23 cellular contexts compared by ENCODE assay signal in genomic region chr12:56321027-56321426, GRCh38. TPM values are rescaled to one million over a fixed set of nuclear protein-coding genes. Genes with fewer than 3 reads are reported as not detected.
DNase-seq lines count a peak whose midpoint lies in the region; FAIRE-seq and TF ChIP-seq lines count a peak whose summit lies in the region.
"Had no signal": no experiment of that assay in that cellular context is flagged by ENCODE, and none has a peak within 500 bp of the region (broad histone marks: within the 10 kb centered on the region; RNA-seq: fewer than 3 reads in every experiment).

No MANE protein-coding gene starts in this region.

- intact Hi-C loops in uterus (cut with DNase I; ENCODE audit: low total_unique reads): no loop called here

- H3K27me3 ChIP-seq in bronchial epithelial cell (ENCODE audit: control insufficient read depth, insufficient read depth, low read length) (no peaks in the 10 kb centered on the region), uterus (no peaks in the 10 kb centered on the region), right atrium auricular region (no peaks in the 10 kb centered on the region)
- H3K27me3 ChIP-seq: heart right ventricle, SJSA1, tibial artery had no signal

- peaks cover 19% of the 10 kb centered on the region for H3K36me3 ChIP-seq in bronchial epithelial cell (ENCODE audit: control insufficient read depth, insufficient read depth, low read length)
- H3K36me3 ChIP-seq in uterus: no peaks in the 10 kb centered on the region
- H3K36me3 ChIP-seq in right atrium auricular region: peaks cover 62% of the 10 kb centered on the region

- H3K9me3 ChIP-seq in uterus (no peaks in the 10 kb centered on the region), right atrium auricular region (no peaks in the 10 kb centered on the region)
- H3K9me3 ChIP-seq: Caco-2, heart right ventricle, SJSA1, tibial artery had no signal

- TF ChIP-seq POLR2A in uterus (IDR thresholded peaks at IDR 0.05): no peak

- FAIRE-seq in bronchial epithelial cell (lab: Jason Lieb, UNC): no peak
- FAIRE-seq: colon had no signal

- H3K4me1 ChIP-seq in uterus (no peaks in the 10 kb centered on the region), right atrium auricular region (peaks cover 0 to 5% of the 10 kb centered on the region in 2 donors)
- H3K4me1 ChIP-seq: Caco-2 had no signal

- no peak overlapping the region for H3K27ac ChIP-seq in uterus
- H3K27ac ChIP-seq in right atrium auricular region: no peak overlapping the region
- H3K27ac ChIP-seq: heart right ventricle, SJSA1, tibial artery had no signal

- no peak for TF ChIP-seq CTCF in AG10803 (conservative IDR thresholded peaks at IDR 0.05; ENCODE audit: low read length)
- TF ChIP-seq CTCF in bronchial epithelial cell (IDR thresholded peaks at IDR 0.05; ENCODE audit: insufficient read depth, low read length, severe bottlenecking): no peak
- TF ChIP-seq CTCF in uterus (IDR thresholded peaks at IDR 0.05): no peak
- no peak for TF ChIP-seq CTCF in right atrium auricular region (IDR thresholded peaks at IDR 0.05)

- peak; percentile 11 for DNase-seq in AG10803 (ENCODE audit: low read depth)
- DNase-seq in CD1c-positive myeloid dendritic cell (ENCODE audit: extremely low spot score): peak; percentile 38
- DNase-seq in MV-4-11 (lab: John Stamatoyannopoulos, UW): peak; percentile 92
- DNase-seq in bronchial epithelial cell (ENCODE audit: low read depth): peak; percentile 56
- no peak for DNase-seq in uterus
- DNase-seq in right atrium auricular region (ENCODE audit: low spot score): no peak
- no peak for DNase-seq in Ammon's horn (ENCODE audit: low spot score)
- DNase-seq: activated B cell treated with CpG ODN at 0.5 μM for 24 hours; activated naive CD4-positive, alpha-beta T cell; AML-193; Caco-2; endodermal cell; heart right ventricle; Kasumi-1; NCI-H1417 treated with DMSO at 0.1 percent for 48 hours; NCI-H526; nucleus accumbens; right cardiac atrium; stimulated activated naive B cell treated with anti-CD40 and anti-IgM and Interleukin-4, amounts not matched to agents 10 μg/mL and 1 μg/mL and 100 μg/mL, for 72 hours; T-helper 2 cell; tibial artery had no signal

- H3K4me3 ChIP-seq in AG10803 (ENCODE audit: low read length): no peak overlapping the region
- H3K4me3 ChIP-seq in bronchial epithelial cell (ENCODE audit: low read depth, low read length): no peak overlapping the region
- H3K4me3 ChIP-seq in uterus: no peak overlapping the region
- no peak overlapping the region for H3K4me3 ChIP-seq in right atrium auricular region
- H3K4me3 ChIP-seq: heart right ventricle, SJSA1, tibial artery had no signal

RNA-seq across cellular contexts. Expression of gene CNPY2, which starts 5.2 kb away (rescaled TPM):
- 59.9 and 91.1 TPM in 2 replicates for total RNA-seq in bronchial epithelial cell
- 10 to 100 TPM; 33.5 to 83.5 (median 67.3) TPM for total RNA-seq in uterus
- 10 to 100 TPM; 37.0 to 55.2 TPM for total RNA-seq in right atrium auricular region

RNA-seq across cellular contexts. Expression of gene PAN2, which starts 12.8 kb away (rescaled TPM):
- total RNA-seq in bronchial epithelial cell (20.5 and 30.7 TPM in 2 replicates), uterus (100 to 1,000 TPM in 1 of 4 donors, 10 to 100 TPM in 3; 33.2 to 104 (median 50.6) TPM), right atrium auricular region (10 to 100 TPM; 14.5 to 18.4 TPM)

RNA-seq across cellular contexts. Expression of gene IL23A, which starts 17.7 kb away (rescaled TPM):
- 0.13 TPM in 1 of 2 replicates, not detected in the other for total RNA-seq in bronchial epithelial cell
- total RNA-seq in uterus: under 1 TPM in 1 of 4 donors, not detected in 3; 0.97 TPM
- not detected for total RNA-seq in right atrium auricular region
- total RNA-seq: right cardiac atrium had no signal

RNA-seq across cellular contexts. Expression of gene CS, which starts 20.9 kb away (rescaled TPM):
- total RNA-seq in bronchial epithelial cell (64.8 and 89.4 TPM in 2 replicates), uterus (100 to 1,000 TPM in 1 of 4 donors, 10 to 100 TPM in 3; 40.0 to 157 (median 72.8) TPM), right atrium auricular region (100 to 1,000 TPM; 236 to 513 TPM)

RNA-seq across cellular contexts. Expression of gene STAT2, which starts 38.9 kb away (rescaled TPM):
- total RNA-seq in bronchial epithelial cell: 47.5 and 47.9 TPM in 2 replicates
- 100 to 1,000 TPM in 2 of 4 donors, 10 to 100 TPM in 2; 63.2 to 173 (median 122) TPM for total RNA-seq in uterus
- 10 to 100 TPM; 28.3 to 41.0 TPM for total RNA-seq in right atrium auricular region

Comparison
In these comparisons a context has a peak if more than half of its experiments do, and no peak if none do; other contexts are left out.
1. DNase-seq: peak in AG10803 (single experiment), CD1c-positive myeloid dendritic cell (single experiment), MV-4-11 (single experiment) and bronchial epithelial cell (single experiment); none in uterus (0 of 2), right atrium auricular region (single experiment) and Ammon's horn (single experiment).